Comparison of ENCODE assay signal across 8 cellular contexts in genomic region chr4:119628281-119629141, GRCh38. TPM values are rescaled to one million over a fixed set of nuclear protein-coding genes. Genes with fewer than 3 reads are reported as not detected.
A peak's percentile ranks its signal among the peaks of the same experiment; 100 is the strongest.
DNase-seq lines count a peak whose midpoint lies in the region; ATAC-seq and TF ChIP-seq lines count a peak whose summit lies in the region.

Gene PDE5A, minus strand, starts transcription at chr4:119628804. Its CDS starts 133 bp downstream, at chr4:119628671.

- H2BK120ac ChIP-seq in neuronal stem cell (ENCODE audit: low read depth, low read length), result no peak within 1 kb of the TSS

- H2BK15ac ChIP-seq in neuronal stem cell (ENCODE audit: low read length), result peak within 1 kb of the TSS; percentile 1

- no peaks in the 10 kb centered on the region for H3K9me2 ChIP-seq in DOHH2 (replicated peaks; ENCODE audit: control insufficient read depth, low read length)
- no peaks in the 10 kb centered on the region for H3K9me2 ChIP-seq in GM23338 (ENCODE audit: insufficient read depth)

- H3K9me3 Mint-ChIP-seq in GM23338, result no peaks in the 10 kb centered on the region

- peaks cover 2% of the 10 kb centered on the region for H3K79me1 ChIP-seq in neuronal stem cell (ENCODE audit: low read depth, low read length)

- H3K9ac ChIP-seq in neuronal stem cell (ENCODE audit: low read depth, low read length, poor library complexity), result peak within 1 kb of the TSS; percentile 79

- TF ChIP-seq POLR2A in gastroesophageal sphincter (IDR thresholded peaks at IDR 0.05), result peak; percentile 14 to 34

- no peaks in the 10 kb centered on the region for H4K20me1 ChIP-seq in DOHH2 (ENCODE audit: control insufficient read depth, insufficient read depth, low read depth, low read length)
- H4K20me1 ChIP-seq in GM23338 (replicated peaks; ENCODE audit: insufficient read depth), result peaks cover 5% of the 10 kb centered on the region; the same call in 1 of the 2 replicates

- TF ChIP-seq EP300 in gastroesophageal sphincter (IDR thresholded peaks at IDR 0.05), result no peak

- WGBS in gastroesophageal sphincter (ENCODE audit: low coverage in 1 of 2), 2 donors, result 0 to 1% methylated on average over 6 to 10 of the region's 65 CpGs
- no CpG with 5 or more reads among the region's 65 CpGs for WGBS in neuronal stem cell (ENCODE audit: extremely low coverage in 2 of 2, insufficient read length in 2 of 2, insufficient replicate concordance in 1 of 2), 2 donors

- H3K23ac ChIP-seq in neuronal stem cell (ENCODE audit: low read depth, low read length, poor library complexity), result peak within 1 kb of the TSS; percentile 91

- H4K91ac ChIP-seq in neuronal stem cell (ENCODE audit: low read depth, low read length, poor library complexity), result no peak within 1 kb of the TSS

- H3K4me2 ChIP-seq in DOHH2 (ENCODE audit: low read length) (peak within 1 kb of the TSS; percentile 90), GM23338 (peak within 1 kb of the TSS; percentile 94), neuronal stem cell (ENCODE audit: insufficient read depth, low read length, poor library complexity, severe bottlenecking) (peak within 1 kb of the TSS; percentile 93)

- H3K4me3 ChIP-seq in DOHH2 (ENCODE audit: low read length), result peak within 1 kb of the TSS; percentile 73
- H3K4me3 ChIP-seq in GM23338, result peak within 1 kb of the TSS; percentile 90
- H3K4me3 ChIP-seq in gastroesophageal sphincter, result peak within 1 kb of the TSS; percentile 75 to 84
- peak within 1 kb of the TSS; percentile 67 to 82 for H3K4me3 ChIP-seq in neuronal stem cell (ENCODE audit: low read length in 2 of 2)

- H2AK5ac ChIP-seq in neuronal stem cell (ENCODE audit: low read depth, low read length), result no peak within 1 kb of the TSS

- no peak within 1 kb of the TSS for H4K8ac ChIP-seq in neuronal stem cell (ENCODE audit: low read depth, low read length)

- peak within 1 kb of the TSS; percentile 97 for H3K14ac ChIP-seq in neuronal stem cell (ENCODE audit: low read length)

- H3K9me3 ChIP-seq in DOHH2 (ENCODE audit: control insufficient read depth, insufficient read depth, low read length) (no peaks in the 10 kb centered on the region), gastroesophageal sphincter (no peaks in the 10 kb centered on the region), neuronal stem cell (replicated peaks in 1 of 2; ENCODE audit: control insufficient read depth in 2 of 2, insufficient read depth in 1 of 2, low read depth in 1 of 2, low read length in 2 of 2) (no peaks in the 10 kb centered on the region)

- H3K36me3 ChIP-seq in DOHH2 (ENCODE audit: control insufficient read depth, low read length) (no peaks in the 10 kb centered on the region), GM23338 (ENCODE audit: insufficient read depth) (no peaks in the 10 kb centered on the region), gastroesophageal sphincter (no peaks in the 10 kb centered on the region), neuronal stem cell (replicated peaks in 1 of 2; ENCODE audit: control insufficient read depth in 2 of 2, insufficient read depth in 2 of 2, low read length in 2 of 2) (no peaks in the 10 kb centered on the region)

- peak within 1 kb of the TSS; percentile 93 for H3K18ac ChIP-seq in neuronal stem cell (ENCODE audit: low read length)

- H3K27ac ChIP-seq in DOHH2 (ENCODE audit: low read depth, low read length) (no peak within 1 kb of the TSS), GM23338 (ENCODE audit: low read depth) (peak within 1 kb of the TSS; percentile 85; the same call in 1 of the 2 replicates), gastroesophageal sphincter (peak within 1 kb of the TSS; percentile 95 to 99 (median 96)), neuronal stem cell (replicated peaks; ENCODE audit: low read length) (no peak within 1 kb of the TSS), substantia nigra (ENCODE audit: low read depth, low read length, poor library complexity, severe bottlenecking) (peak within 1 kb of the TSS; percentile 50)

- TF ChIP-seq CTCF in DOHH2 (IDR thresholded peaks at IDR 0.05; ENCODE audit: low read depth, low read length, poor library complexity, severe bottlenecking) (peak; percentile 77), GM23338 (conservative IDR thresholded peaks at IDR 0.05; ENCODE audit: low read depth in 2 of 2) (peak; percentile 69 to 83), gastroesophageal sphincter (IDR thresholded peaks at IDR 0.05) (peak; percentile 85 to 93 (median 91))

- H2BK5ac ChIP-seq in neuronal stem cell (ENCODE audit: low read length), result no peak within 1 kb of the TSS

- peak within 1 kb of the TSS; percentile 88 for H3K27ac Mint-ChIP-seq in GM23338

- H3K4ac ChIP-seq in neuronal stem cell (ENCODE audit: low read length), result no peak within 1 kb of the TSS

- ATAC-seq in GM23338 (peak; percentile 82), gastroesophageal sphincter (peak; percentile 79)

- peak within 1 kb of the TSS; percentile 41 for H2BK12ac ChIP-seq in neuronal stem cell (ENCODE audit: low read length)

- H3K27me3 ChIP-seq in DOHH2 (ENCODE audit: control insufficient read depth, low read length), result peaks cover 33% of the 10 kb centered on the region
- H3K27me3 ChIP-seq in GM23338 (ENCODE audit: insufficient read depth), result peaks cover 7% of the 10 kb centered on the region; the same call in 1 of the 2 replicates
- no peaks in the 10 kb centered on the region for H3K27me3 ChIP-seq in gastroesophageal sphincter
- peaks cover 0 to 7% (median 3%) of the 10 kb centered on the region in 3 experiments for H3K27me3 ChIP-seq in neuronal stem cell (ENCODE audit: control insufficient read depth in 3 of 3, insufficient read depth in 3 of 3, low read depth in 1 of 3, low read length in 3 of 3)

- H2AFZ ChIP-seq in GM23338 (peak within 1 kb of the TSS; percentile 83), neuronal stem cell (ENCODE audit: low read length) (peak within 1 kb of the TSS; percentile 100)

- peak; percentile 95 for DNase-seq in GM23338 (ENCODE audit: low spot score)
- peak; percentile 74 to 82 for DNase-seq in Kasumi-1 (lab: John Stamatoyannopoulos, UW)
- peak; percentile 63 to 76 for DNase-seq in SHP77 (lab: John Stamatoyannopoulos, UW)
- DNase-seq in activated naive CD4-positive, alpha-beta T cell (lab: John Stamatoyannopoulos, UW), result peak; percentile 22 to 71 (median 42)
- peak; percentile 87 for DNase-seq in neuronal stem cell (ENCODE audit: low spot score)
- DNase-seq in substantia nigra (lab: John Stamatoyannopoulos, UW), result peak in 47 of 49 donors; percentile 3 to 76 (median 49)

- peak within 1 kb of the TSS; percentile 94 for H3K4me3 Mint-ChIP-seq in GM23338

- H3F3A ChIP-seq in DOHH2 (ENCODE audit: control insufficient read depth, insufficient read depth) (peaks cover 4% of the 10 kb centered on the region; the same call in 1 of the 2 replicates), GM23338 (replicated peaks; ENCODE audit: low read depth) (0 out of 2 replicates have a peak, but pooled peaks cover 3% of the 10 kb centered on the region)

- H3K4me1 Mint-ChIP-seq in GM23338, result peaks cover 13% of the 10 kb centered on the region

- H3K27me3 Mint-ChIP-seq in GM23338 (ENCODE audit: insufficient read depth, low read depth, poor library complexity), result peaks cover 10% of the 10 kb centered on the region

- H3K79me2 ChIP-seq in DOHH2 (ENCODE audit: control insufficient read depth, low read length) (no peaks in the 10 kb centered on the region), GM23338 (replicated peaks; ENCODE audit: insufficient read depth) (peaks cover 34% of the 10 kb centered on the region)

- H3K4me1 ChIP-seq in DOHH2 (ENCODE audit: control insufficient read depth, low read length) (peaks cover 26% of the 10 kb centered on the region), GM23338 (ENCODE audit: insufficient read depth) (peaks cover 8% of the 10 kb centered on the region; the same call in 1 of the 2 replicates), gastroesophageal sphincter (peaks cover 0 to 42% (median 0%) of the 10 kb centered on the region in 3 donors), neuronal stem cell (ENCODE audit: control insufficient read depth in 2 of 2, insufficient read depth in 1 of 2, low read depth in 1 of 2, low read length in 2 of 2) (peaks cover 2 to 11% of the 10 kb centered on the region in 2 donors)

- H3K36me3 Mint-ChIP-seq in GM23338 (ENCODE audit: low read depth), result no peaks in the 10 kb centered on the region; the same call in 2 of the 3 replicates

TF ChIP-seq in GM23338, 12 proteins besides CTCF, POLR2A, EP300 and RAD21 (continues in another document):
- TF ChIP-seq ZNF331 (CRISPR knock-in tag; IDR thresholded peaks at IDR 0.05; ENCODE audit: low read depth) (no peak), REST (IDR thresholded peaks at IDR 0.05; ENCODE audit: unreplicated experiment) (no peak), POLR2AphosphoS5 (IDR thresholded peaks at IDR 0.05; ENCODE audit: low read depth) (peak; percentile 80)

RNA-seq across cellular contexts. Expression of gene PDE5A, which starts in this region (rescaled TPM):
- 20.2 and 22.6 TPM in 2 replicates for total RNA-seq in GM23338 (2014; rRNA removed; shearing (Covaris generic))
- polyA plus RNA-seq in GM23338 (2016; fragmentation: Nextera tagmentation; extraction: Ambion mirVana), result 12.1 and 15.0 TPM in 2 replicates
- total RNA-seq in gastroesophageal sphincter, result 100 to 1,000 TPM; 126 to 358 (median 212) TPM
- polyA plus RNA-seq in neuronal stem cell (2013, experiment 1 of 2), result 2.4 TPM
- polyA plus RNA-seq in neuronal stem cell (2013, experiment 2 of 2), result 2.8 TPM

Comparison
In these comparisons a context has a peak if more than half of its experiments do, and no peak if none do; other contexts are left out.
1. H3K27ac ChIP-seq: peak in GM23338 (single experiment), gastroesophageal sphincter (4 of 4) and substantia nigra (single experiment); none in DOHH2 (single experiment) and neuronal stem cell (single experiment).
2. DNase-seq: peak in every context shown above with its lines; median percentile 95 in GM23338; 87 in neuronal stem cell; 78 in Kasumi-1; 70 in SHP77; 49 in substantia nigra; 42 in activated naive CD4-positive, alpha-beta T cell.
3. Peak in every context shown above with its lines, with median percentiles within 50 percentile points of each other: H3K4me2 ChIP-seq, H3K4me3 ChIP-seq and CTCF ChIP-seq.